ENCODE assay signal across 9 cellular contexts in genomic region chr2:98806266-98806697, GRCh38.
DNase-seq lines count a peak whose midpoint lies in the region; ATAC-seq and TF ChIP-seq lines count a peak whose summit lies in the region.
"Had no signal": no experiment of that assay in that cellular context is flagged by ENCODE, and none has a peak within 500 bp of the region (broad histone marks: within the 10 kb centered on the region; RNA-seq: fewer than 3 reads in every experiment).

No MANE protein-coding gene starts in this region.

- peak; percentile 15 for DNase-seq in NCI-H2107 (lab: John Stamatoyannopoulos, UW)
- DNase-seq in cerebellum (ENCODE audit: low spot score), result peak; percentile 47
- DNase-seq in left colon, result peak; percentile 43
- peak; percentile 87 for DNase-seq in upper lobe of right lung
- DNase-seq in NCI-H524 (lab: John Stamatoyannopoulos, UW), result no peak
- DNase-seq in foreskin melanocyte, result no peak
- DNase-seq: activated CD4-positive, alpha-beta T cell treated with anti-CD3 and anti-CD28 coated beads for 48 hours had no signal

- peak; percentile 21 for ATAC-seq in left colon
- ATAC-seq in upper lobe of right lung, result peak; percentile 72
- ATAC-seq in HG02623 (IDR thresholded peaks at IDR 0.05; ENCODE audit: unreplicated experiment), result no peak
- no peak for ATAC-seq in GM21381 (IDR thresholded peaks at IDR 0.05; ENCODE audit: unreplicated experiment)

- H3K9me3 ChIP-seq in upper lobe of right lung, result no peaks in the 10 kb centered on the region

- H3K36me3 ChIP-seq in upper lobe of right lung, result no peaks in the 10 kb centered on the region

- no peaks in the 10 kb centered on the region for H3K27me3 ChIP-seq in upper lobe of right lung

- H3K4me3 ChIP-seq in upper lobe of right lung, result no peak overlapping the region

- peaks cover 30% of the 10 kb centered on the region for H3K4me1 ChIP-seq in upper lobe of right lung

- intact Hi-C loops in left colon (cut with DNase I, micrococcal nuclease), result no loop called here
- intact Hi-C loops in upper lobe of right lung (cut with DNase I), result no loop called here

- TF ChIP-seq CTCF in upper lobe of right lung (IDR thresholded peaks at IDR 0.05), result no peak

- peak overlapping the region; percentile 72 for H3K27ac ChIP-seq in upper lobe of right lung

Comparison
In these comparisons a context has a peak if more than half of its experiments do, and no peak if none do; other contexts are left out.
1. DNase-seq: peak in NCI-H2107 (single experiment), cerebellum (single experiment), left colon (2 of 2) and upper lobe of right lung (single experiment); none in NCI-H524 (0 of 2) and foreskin melanocyte (single experiment).
2. ATAC-seq: peak in left colon (single experiment) and upper lobe of right lung (single experiment); none in HG02623 (single experiment) and GM21381 (single experiment).